In the genomic region with DNA sequence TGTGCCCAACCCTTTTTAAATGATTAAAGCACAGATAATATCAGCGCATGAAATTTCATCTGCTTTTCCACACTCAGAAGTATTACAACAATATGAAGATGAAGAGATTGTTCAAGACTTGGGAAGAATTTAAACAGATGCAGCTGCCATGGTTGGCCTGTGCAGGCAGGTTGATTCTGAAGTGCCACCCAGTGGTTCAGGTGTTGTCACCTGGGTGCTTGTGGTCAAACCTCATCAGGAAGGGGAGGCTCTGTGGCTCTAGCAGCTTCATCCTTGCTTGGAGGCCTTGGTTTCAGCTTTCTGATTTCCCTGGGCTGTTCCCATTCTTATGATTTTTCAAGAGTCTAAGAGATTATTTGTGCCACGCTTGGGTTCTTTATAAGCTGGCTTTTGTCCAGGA, we compare ENCODE assay signal across 1 cellular context.
TF ChIP-seq lines count a peak whose summit lies in the region.

No MANE protein-coding gene starts in this region.

TF ChIP-seq in GM23338, 12 proteins besides CTCF, POLR2A, EP300 and RAD21 (continued from another document):
- TF ChIP-seq, protein P1, sequence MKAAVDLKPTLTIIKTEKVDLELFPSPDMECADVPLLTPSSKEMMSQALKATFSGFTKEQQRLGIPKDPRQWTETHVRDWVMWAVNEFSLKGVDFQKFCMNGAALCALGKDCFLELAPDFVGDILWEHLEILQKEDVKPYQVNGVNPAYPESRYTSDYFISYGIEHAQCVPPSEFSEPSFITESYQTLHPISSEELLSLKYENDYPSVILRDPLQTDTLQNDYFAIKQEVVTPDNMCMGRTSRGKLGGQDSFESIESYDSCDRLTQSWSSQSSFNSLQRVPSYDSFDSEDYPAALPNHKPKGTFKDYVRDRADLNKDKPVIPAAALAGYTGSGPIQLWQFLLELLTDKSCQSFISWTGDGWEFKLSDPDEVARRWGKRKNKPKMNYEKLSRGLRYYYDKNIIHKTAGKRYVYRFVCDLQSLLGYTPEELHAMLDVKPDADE (IDR thresholded peaks at IDR 0.05): no peak
- TF ChIP-seq EZH2 (IDR thresholded peaks at IDR 0.05; ENCODE audit: low read depth, unreplicated experiment): no peak
- TF ChIP-seq, protein P2, sequence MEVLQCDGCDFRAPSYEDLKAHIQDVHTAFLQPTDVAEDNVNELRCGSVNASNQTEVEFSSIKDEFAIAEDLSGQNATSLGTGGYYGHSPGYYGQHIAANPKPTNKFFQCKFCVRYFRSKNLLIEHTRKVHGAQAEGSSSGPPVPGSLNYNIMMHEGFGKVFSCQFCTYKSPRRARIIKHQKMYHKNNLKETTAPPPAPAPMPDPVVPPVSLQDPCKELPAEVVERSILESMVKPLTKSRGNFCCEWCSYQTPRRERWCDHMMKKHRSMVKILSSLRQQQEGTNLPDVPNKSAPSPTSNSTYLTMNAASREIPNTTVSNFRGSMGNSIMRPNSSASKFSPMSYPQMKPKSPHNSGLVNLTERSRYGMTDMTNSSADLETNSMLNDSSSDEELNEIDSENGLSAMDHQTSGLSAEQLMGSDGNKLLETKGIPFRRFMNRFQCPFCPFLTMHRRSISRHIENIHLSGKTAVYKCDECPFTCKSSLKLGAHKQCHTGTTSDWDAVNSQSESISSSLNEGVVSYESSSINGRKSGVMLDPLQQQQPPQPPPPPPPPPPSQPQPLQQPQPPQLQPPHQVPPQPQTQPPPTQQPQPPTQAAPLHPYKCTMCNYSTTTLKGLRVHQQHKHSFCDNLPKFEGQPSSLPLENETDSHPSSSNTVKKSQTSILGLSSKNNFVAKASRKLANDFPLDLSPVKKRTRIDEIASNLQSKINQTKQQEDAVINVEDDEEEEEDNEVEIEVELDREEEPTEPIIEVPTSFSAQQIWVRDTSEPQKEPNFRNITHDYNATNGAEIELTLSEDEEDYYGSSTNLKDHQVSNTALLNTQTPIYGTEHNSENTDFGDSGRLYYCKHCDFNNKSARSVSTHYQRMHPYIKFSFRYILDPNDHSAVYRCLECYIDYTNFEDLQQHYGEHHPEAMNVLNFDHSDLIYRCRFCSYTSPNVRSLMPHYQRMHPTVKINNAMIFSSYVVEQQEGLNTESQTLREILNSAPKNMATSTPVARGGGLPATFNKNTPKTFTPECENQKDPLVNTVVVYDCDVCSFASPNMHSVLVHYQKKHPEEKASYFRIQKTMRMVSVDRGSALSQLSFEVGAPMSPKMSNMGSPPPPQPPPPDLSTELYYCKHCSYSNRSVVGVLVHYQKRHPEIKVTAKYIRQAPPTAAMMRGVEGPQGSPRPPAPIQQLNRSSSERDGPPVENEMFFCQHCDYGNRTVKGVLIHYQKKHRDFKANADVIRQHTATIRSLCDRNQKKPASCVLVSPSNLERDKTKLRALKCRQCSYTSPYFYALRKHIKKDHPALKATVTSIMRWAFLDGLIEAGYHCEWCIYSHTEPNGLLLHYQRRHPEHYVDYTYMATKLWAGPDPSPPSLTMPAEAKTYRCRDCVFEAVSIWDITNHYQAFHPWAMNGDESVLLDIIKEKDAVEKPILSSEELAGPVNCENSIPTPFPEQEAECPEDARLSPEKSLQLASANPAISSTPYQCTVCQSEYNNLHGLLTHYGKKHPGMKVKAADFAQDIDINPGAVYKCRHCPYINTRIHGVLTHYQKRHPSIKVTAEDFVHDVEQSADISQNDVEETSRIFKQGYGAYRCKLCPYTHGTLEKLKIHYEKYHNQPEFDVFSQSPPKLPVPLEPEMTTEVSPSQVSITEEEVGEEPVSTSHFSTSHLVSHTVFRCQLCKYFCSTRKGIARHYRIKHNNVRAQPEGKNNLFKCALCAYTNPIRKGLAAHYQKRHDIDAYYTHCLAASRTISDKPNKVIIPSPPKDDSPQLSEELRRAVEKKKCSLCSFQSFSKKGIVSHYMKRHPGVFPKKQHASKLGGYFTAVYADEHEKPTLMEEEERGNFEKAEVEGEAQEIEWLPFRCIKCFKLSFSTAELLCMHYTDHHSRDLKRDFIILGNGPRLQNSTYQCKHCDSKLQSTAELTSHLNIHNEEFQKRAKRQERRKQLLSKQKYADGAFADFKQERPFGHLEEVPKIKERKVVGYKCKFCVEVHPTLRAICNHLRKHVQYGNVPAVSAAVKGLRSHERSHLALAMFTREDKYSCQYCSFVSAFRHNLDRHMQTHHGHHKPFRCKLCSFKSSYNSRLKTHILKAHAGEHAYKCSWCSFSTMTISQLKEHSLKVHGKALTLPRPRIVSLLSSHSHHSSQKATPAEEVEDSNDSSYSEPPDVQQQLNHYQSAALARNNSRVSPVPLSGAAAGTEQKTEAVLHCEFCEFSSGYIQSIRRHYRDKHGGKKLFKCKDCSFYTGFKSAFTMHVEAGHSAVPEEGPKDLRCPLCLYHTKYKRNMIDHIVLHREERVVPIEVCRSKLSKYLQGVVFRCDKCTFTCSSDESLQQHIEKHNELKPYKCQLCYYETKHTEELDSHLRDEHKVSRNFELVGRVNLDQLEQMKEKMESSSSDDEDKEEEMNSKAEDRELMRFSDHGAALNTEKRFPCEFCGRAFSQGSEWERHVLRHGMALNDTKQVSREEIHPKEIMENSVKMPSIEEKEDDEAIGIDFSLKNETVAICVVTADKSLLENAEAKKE (CRISPR knock-in tag; IDR thresholded peaks at IDR 0.05): no peak
